ENCODE assay signal across 23 cellular contexts in the genomic region with DNA sequence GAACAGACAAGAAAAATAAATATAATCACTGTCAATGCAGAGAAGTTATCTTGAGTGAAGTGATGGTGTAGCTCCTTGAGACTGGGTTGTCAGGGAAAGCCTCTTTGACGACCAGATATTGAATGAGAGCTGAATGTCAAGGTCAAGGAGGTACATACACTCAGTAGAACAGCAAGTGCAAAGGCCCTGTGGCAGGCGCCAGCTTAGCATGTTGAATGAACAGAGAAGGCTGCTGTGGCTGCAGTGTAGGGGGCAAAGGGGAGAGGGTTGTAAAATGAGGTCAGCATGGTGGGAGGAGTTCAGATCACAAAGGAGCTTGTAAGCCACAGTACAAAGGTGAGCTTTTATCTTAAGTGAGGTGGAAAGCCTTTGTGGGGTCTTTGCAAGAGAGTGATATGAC.
A peak's percentile ranks its signal among the peaks of the same experiment; 100 is the strongest.
DNase-seq lines count a peak whose midpoint lies in the region; ATAC-seq, FAIRE-seq and TF ChIP-seq lines count a peak whose summit lies in the region.
"Had no signal": no experiment of that assay in that cellular context is flagged by ENCODE, and none has a peak within 500 bp of the region (broad histone marks: within the 10 kb centered on the region; RNA-seq: fewer than 3 reads in every experiment).

No MANE protein-coding gene starts in this region.

- H3K27ac ChIP-seq in C4-2B = peak overlapping the region; percentile 77; the same call in 1 of the 2 replicates
- no peak overlapping the region for H3K27ac ChIP-seq in H1 (ENCODE audit: low read depth, low read length)
- no peak overlapping the region for H3K27ac ChIP-seq in endodermal cell (ENCODE audit: low read depth, low read length)
- no peak overlapping the region for H3K27ac ChIP-seq in osteoblast (ENCODE audit: low read depth, low read length)
- no peak overlapping the region for H3K27ac ChIP-seq in upper lobe of right lung
- H3K27ac ChIP-seq: BLaER1, SK-N-MC had no signal

- no peak for FAIRE-seq in H1 (lab: Jason Lieb, UNC)
- FAIRE-seq: D721Med had no signal

- H2AFZ ChIP-seq in H1 (ENCODE audit: low read length) = no peak overlapping the region
- no peak overlapping the region for H2AFZ ChIP-seq in osteoblast (ENCODE audit: low read length)

- H3K36me3 ChIP-seq in H1 (ENCODE audit: control insufficient read depth in 2 of 4, insufficient read depth in 4 of 4, low read length in 3 of 4) = no peaks in the 10 kb centered on the region; a peak in 1 of 8 replicates
- H3K36me3 ChIP-seq in endodermal cell (ENCODE audit: control insufficient read depth, insufficient read depth, low read length) = no peaks in the 10 kb centered on the region
- H3K36me3 ChIP-seq in osteoblast (ENCODE audit: insufficient read depth, low read length) = no peaks in the 10 kb centered on the region
- H3K36me3 ChIP-seq in upper lobe of right lung = no peaks in the 10 kb centered on the region
- H3K36me3 ChIP-seq: BLaER1, MG63 had no signal

- H3K4ac ChIP-seq in H1 (replicated peaks; ENCODE audit: insufficient read length, low read depth, low read length) = no peak overlapping the region

- H3K27ac Mint-ChIP-seq in endodermal cell = no peak overlapping the region
- H3K27ac Mint-ChIP-seq: CD8-positive, alpha-beta T cell; HFFc6 had no signal

- no peak overlapping the region for H2BK5ac ChIP-seq in H1 (ENCODE audit: low read depth, low read length)

- H3K27me3 ChIP-seq in H1 (replicated peaks in 1 of 4; ENCODE audit: control insufficient read depth in 3 of 4, extremely low read depth in 1 of 4, insufficient read depth in 3 of 4, low read length in 3 of 4) = no peaks in the 10 kb centered on the region
- H3K27me3 ChIP-seq in endodermal cell (ENCODE audit: control insufficient read depth, insufficient read depth, low read length, poor library complexity, severe bottlenecking) = no peaks in the 10 kb centered on the region
- H3K27me3 ChIP-seq in osteoblast (ENCODE audit: insufficient read depth, low read length) = no peaks in the 10 kb centered on the region
- no peaks in the 10 kb centered on the region for H3K27me3 ChIP-seq in upper lobe of right lung
- H3K27me3 ChIP-seq: BLaER1, MG63 had no signal

- H2AK5ac ChIP-seq in H1 (ENCODE audit: low read depth, low read length) = no peak overlapping the region

- 83% methylated on average over 2 of the region's 2 CpGs; no CpG with 5 or more reads in 1 of the 2 experiments for WGBS in H1 (ENCODE audit: extremely low coverage in 1 of 2, insufficient coverage in 1 of 2, insufficient read length in 1 of 2, insufficient replicate concordance in 2 of 2, low coverage in 1 of 2, low lambda C conversion rate in 2 of 2, missing lambda C conversion rate in 1 of 2), 2 experiments
- WGBS in endodermal cell (ENCODE audit: insufficient coverage in 1 of 2, insufficient read length in 1 of 2), 2 experiments = 75 to 83% methylated on average over 1 to 2 of the region's 2 CpGs

- peaks cover 36% of the 10 kb centered on the region for H3K4me1 Mint-ChIP-seq in endodermal cell

- no peak overlapping the region for H2BK12ac ChIP-seq in H1 (ENCODE audit: low read depth, low read length)

- no peak overlapping the region for H2BK15ac ChIP-seq in H1 (ENCODE audit: low read length)

- H3K23ac ChIP-seq in H1 (ENCODE audit: insufficient read length) = no peak overlapping the region

- TF ChIP-seq POLR2A in H1 (IDR thresholded peaks at IDR 0.05; ENCODE audit: control extremely low read depth in 1 of 2, low read depth in 2 of 2, low read length in 2 of 2) = no peak

- H3K4me3 ChIP-seq in H1 (ENCODE audit: extremely low read depth in 1 of 4, insufficient read depth in 2 of 4, low read depth in 3 of 4, low read length in 4 of 4) (no peak overlapping the region), endodermal cell (ENCODE audit: low read length) (no peak overlapping the region), osteoblast (ENCODE audit: insufficient read depth, low read length) (no peak overlapping the region), upper lobe of right lung (no peak overlapping the region)
- H3K4me3 ChIP-seq: BLaER1, MG63, SK-N-MC had no signal

- no peak overlapping the region for H3K4me2 ChIP-seq in H1 (ENCODE audit: insufficient read depth in 1 of 2, low read depth in 2 of 2, low read length in 2 of 2)
- H3K4me2 ChIP-seq in osteoblast (ENCODE audit: insufficient read depth, low read length) = no peak overlapping the region
- H3K4me2 ChIP-seq: BLaER1 had no signal

- CTCF ChIA-PET in H1 (lab: Charles Lee; ENCODE audit: partially characterized antibody) = interaction anchor here (0.6 to 2.1 kb wide), 11 partner anchors 10 to 233 kb away, joined by 3 to 10 read pairs (median 4); no protein-coding TSS in a partner anchor

- no peak overlapping the region for H4K8ac ChIP-seq in H1 (ENCODE audit: extremely low read depth, insufficient read depth, low read length)

- H2BK20ac ChIP-seq in H1 (ENCODE audit: low read length) = no peak overlapping the region

- no peak for TF ChIP-seq EP300 in H1 (IDR thresholded peaks at IDR 0.05; ENCODE audit: borderline replicate concordance in 1 of 2, low read depth in 2 of 2, low read length in 2 of 2)

- ATAC-seq in upper lobe of right lung = no peak
- ATAC-seq: CD8-positive, alpha-beta T cell had no signal

- no peak overlapping the region for H2BK120ac ChIP-seq in H1 (replicated peaks; ENCODE audit: low read depth, low read length)

- H3K4me1 ChIP-seq in H1 (replicated peaks in 1 of 4; ENCODE audit: control insufficient read depth in 3 of 4, insufficient read depth in 4 of 4, low read length in 3 of 4) = peaks cover 6 to 21% (median 10%) of the 10 kb centered on the region in 4 experiments; a peak in 6 of 7 replicates
- peaks cover 16% of the 10 kb centered on the region for H3K4me1 ChIP-seq in endodermal cell (ENCODE audit: control insufficient read depth, insufficient read depth, low read length)
- H3K4me1 ChIP-seq in osteoblast (ENCODE audit: insufficient read depth, low read length) = peaks cover 28% of the 10 kb centered on the region
- peaks cover 43% of the 10 kb centered on the region for H3K4me1 ChIP-seq in upper lobe of right lung

- no peak overlapping the region for H3K4me3 Mint-ChIP-seq in endodermal cell
- H3K4me3 Mint-ChIP-seq: CD8-positive, alpha-beta T cell; HFFc6 had no signal

- H4K20me1 ChIP-seq in H1 (replicated peaks in 1 of 2; ENCODE audit: control insufficient read depth in 1 of 2, insufficient read depth in 2 of 2, low read length in 2 of 2) (no peaks in the 10 kb centered on the region), osteoblast (ENCODE audit: insufficient read depth, low read length) (peaks cover 36% of the 10 kb centered on the region)
- H4K20me1 ChIP-seq: BLaER1 had no signal

- H3K79me2 ChIP-seq in H1 (ENCODE audit: control insufficient read depth in 1 of 2, insufficient read depth in 2 of 2, low read length in 2 of 2) = no peaks in the 10 kb centered on the region
- H3K79me2 ChIP-seq in osteoblast (ENCODE audit: insufficient read depth, low read length) = peaks cover 82% of the 10 kb centered on the region

- H3K23me2 ChIP-seq in H1 (ENCODE audit: low read depth, low read length) = no peaks in the 10 kb centered on the region

- no peaks in the 10 kb centered on the region for H3K79me1 ChIP-seq in H1 (ENCODE audit: low read depth, low read length)

- intact Hi-C loops in posterior vena cava (cut with DNase I) (no loop called here), upper lobe of right lung (cut with DNase I) (no loop called here)

- TF ChIP-seq RAD21 in H1 (IDR thresholded peaks at IDR 0.05 in 1 of 2, conservative IDR thresholded peaks at IDR 0.05 in 1 of 2; ENCODE audit: low read depth in 2 of 2, low read length in 2 of 2) = no peak

- H3K9me3 Mint-ChIP-seq in endodermal cell = no peaks in the 10 kb centered on the region
- H3K9me3 Mint-ChIP-seq: CD8-positive, alpha-beta T cell; HFFc6 had no signal

- DNase-seq in HuH-7 (ENCODE audit: low spot score) = peak; percentile 76
- DNase-seq in H1 (ENCODE audit: low read depth in 1 of 2, low spot score in 2 of 2) = no peak
- DNase-seq in posterior vena cava (ENCODE audit: low spot score) = peak; percentile 10
- DNase-seq in NOMO-1 (lab: John Stamatoyannopoulos, UW; ENCODE audit: unreplicated experiment in 2 of 2) = no peak
- DNase-seq in endodermal cell = no peak
- no peak for DNase-seq in osteoblast (ENCODE audit: insufficient read length, low spot score, missing footprints)
- DNase-seq in upper lobe of right lung = no peak
- DNase-seq: CD8-positive, alpha-beta T cell; HFFc6; Kasumi-1; MG63; NCI-H1092 treated with DMSO at 0.1 percent for 48 hours; NCI-H146; NCI-H2081; NCI-H2171 treated with DMSO at 0.1 percent for 48 hours; NCI-H446; NCI-H69; NK-92 treated with Interleukin-12 subunit alpha and Interleukin-12 subunit beta, amount 100 ng/mL, for 24 hours; Right ventricle myocardium superior had no signal

- no peaks in the 10 kb centered on the region for H3K9me3 ChIP-seq in H1 (ENCODE audit: insufficient read depth in 2 of 2, low read depth in 1 of 2, low read length in 1 of 2)
- no peaks in the 10 kb centered on the region for H3K9me3 ChIP-seq in endodermal cell (ENCODE audit: control insufficient read depth, low read length)
- H3K9me3 ChIP-seq in osteoblast (ENCODE audit: low read depth, low read length) = no peaks in the 10 kb centered on the region
- no peaks in the 10 kb centered on the region for H3K9me3 ChIP-seq in upper lobe of right lung
- H3K9me3 ChIP-seq: BLaER1, MG63 had no signal

- no peak overlapping the region for H3K14ac ChIP-seq in H1 (ENCODE audit: insufficient read length)

- H4K5ac ChIP-seq in H1 (ENCODE audit: insufficient read length, low read depth, low read length) = no peak overlapping the region

- no peak overlapping the region for H4K91ac ChIP-seq in H1 (replicated peaks; ENCODE audit: insufficient read length, low read length)

- no peaks in the 10 kb centered on the region for H3K36me3 Mint-ChIP-seq in endodermal cell (ENCODE audit: low read depth)
- H3K36me3 Mint-ChIP-seq: CD8-positive, alpha-beta T cell had no signal

- H3K56ac ChIP-seq in H1 (replicated peaks; ENCODE audit: insufficient read length, low read depth, low read length) = no peak overlapping the region

- POLR2A ChIA-PET in H1 (lab: Charles Lee; ENCODE audit: partially characterized antibody) = no interaction called here

- TF ChIP-seq CTCF in C4-2B (conservative IDR thresholded peaks at IDR 0.05) = no peak
- no peak for TF ChIP-seq CTCF in H1 (IDR thresholded peaks at IDR 0.05; ENCODE audit: control extremely low read depth in 1 of 3, insufficient read depth in 1 of 3, low read depth in 1 of 3, low read length in 3 of 3)
- TF ChIP-seq CTCF in endodermal cell (conservative IDR thresholded peaks at IDR 0.05) = no peak
- TF ChIP-seq CTCF in osteoblast (IDR thresholded peaks at IDR 0.05; ENCODE audit: extremely low read depth, low read depth, low read length) = no peak
- no peak for TF ChIP-seq CTCF in upper lobe of right lung (IDR thresholded peaks at IDR 0.05)

- H3K9ac ChIP-seq in H1 (replicated peaks in 1 of 4; ENCODE audit: extremely low read depth in 1 of 4, low read depth in 3 of 4, low read length in 3 of 4) (no peak overlapping the region), endodermal cell (ENCODE audit: extremely low read depth, low read length, poor library complexity, severe bottlenecking) (no peak overlapping the region)
- H3K9ac ChIP-seq: BLaER1 had no signal

- no peak overlapping the region for H3K18ac ChIP-seq in H1 (ENCODE audit: extremely low read depth, low read length)

- peaks cover 2% of the 10 kb centered on the region for H3K27me3 Mint-ChIP-seq in endodermal cell (ENCODE audit: insufficient read depth)

TF ChIP-seq in H1, 55 proteins besides CTCF, POLR2A, EP300 and RAD21 (continues in another document):
- no peak for TF ChIP-seq CHD2 (IDR thresholded peaks at IDR 0.05; ENCODE audit: low read length)

Comparison
In these comparisons a context has a peak if more than half of its experiments do, and no peak if none do; other contexts are left out.
1. DNase-seq: peak in HuH-7 (single experiment) and posterior vena cava (single experiment); none in H1 (0 of 2), NOMO-1 (0 of 2), endodermal cell (single experiment), osteoblast (single experiment) and upper lobe of right lung (single experiment).